2 cellular contexts compared by ENCODE assay signal in genomic region chr6:78025501-78025900, GRCh38.
TF ChIP-seq lines count a peak whose summit lies in the region.

No MANE protein-coding gene starts in this region.

TF ChIP-seq in A549, 52 proteins besides CTCF, POLR2A, EP300 and RAD21 (continued from another document):
- TF ChIP-seq, protein P1, sequence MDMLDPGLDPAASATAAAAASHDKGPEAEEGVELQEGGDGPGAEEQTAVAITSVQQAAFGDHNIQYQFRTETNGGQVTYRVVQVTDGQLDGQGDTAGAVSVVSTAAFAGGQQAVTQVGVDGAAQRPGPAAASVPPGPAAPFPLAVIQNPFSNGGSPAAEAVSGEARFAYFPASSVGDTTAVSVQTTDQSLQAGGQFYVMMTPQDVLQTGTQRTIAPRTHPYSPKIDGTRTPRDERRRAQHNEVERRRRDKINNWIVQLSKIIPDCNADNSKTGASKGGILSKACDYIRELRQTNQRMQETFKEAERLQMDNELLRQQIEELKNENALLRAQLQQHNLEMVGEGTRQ (IDR thresholded peaks at IDR 0.05) = no peak

TF ChIP-seq in H1, 55 proteins besides CTCF, POLR2A, EP300 and RAD21 (continued from another document):
- TF ChIP-seq MAFK (IDR thresholded peaks at IDR 0.05; ENCODE audit: low read depth, low read length) (0 out of 2 replicates have a peak, but pooled peaks have one; percentile 12), POLR2AphosphoS5 (IDR thresholded peaks at IDR 0.05; ENCODE audit: low read depth, low read length) (no peak)
TF ChIP-seq in H1: peak in this region for 1.
